Comparison of ENCODE assay signal across 7 cellular contexts in genomic region chr3:42589382-42590109, GRCh38. TPM values are rescaled to one million over a fixed set of nuclear protein-coding genes. Genes with fewer than 3 reads are reported as not detected.
DNase-seq lines count a peak whose midpoint lies in the region; ATAC-seq and TF ChIP-seq lines count a peak whose summit lies in the region.

No MANE protein-coding gene starts in this region.

- H3K36me3 ChIP-seq in GM23338 (ENCODE audit: insufficient read depth) (no peaks in the 10 kb centered on the region; the same call in 1 of the 2 replicates), PC-9 (ENCODE audit: low read depth) (no peaks in the 10 kb centered on the region), skeletal muscle satellite cell (ENCODE audit: insufficient read depth, low read length) (peaks cover 17% of the 10 kb centered on the region)

- POLR2A ChIA-PET in PC-9 (lab: Charles Lee; ENCODE audit: unreplicated experiment) = no interaction called here

- DNase-seq in GM23338 (ENCODE audit: low spot score) (no peak), PC-9 (no peak), epithelial cell of proximal tubule (ENCODE audit: low read depth) (no peak), NCI-H345 (lab: John Stamatoyannopoulos, UW) (no peak), C1 segment of cervical spinal cord (lab: John Stamatoyannopoulos, UW) (no peak)
- no peak for DNase-seq in stimulated activated CD4-positive, alpha-beta T cell treated with anti-CD3 and anti-CD28 coated beads, Interleukin-15, amount 100 ng/mL, for 24 hours

- ATAC-seq in GM23338 = no peak

- 0 out of 2 replicates have a peak, but pooled peaks cover 4% of the 10 kb centered on the region for H3K9me2 ChIP-seq in GM23338 (ENCODE audit: insufficient read depth)
- no peaks in the 10 kb centered on the region for H3K9me2 ChIP-seq in PC-9 (ENCODE audit: insufficient read depth)

- BruUV-seq in PC-9 (replicated peaks; lab: Mats Ljungman, UMichigan) = TSS peak; percentile 69

- H3K4me1 ChIP-seq in GM23338 (ENCODE audit: insufficient read depth) = peaks cover 42% of the 10 kb centered on the region
- peaks cover 21% of the 10 kb centered on the region for H3K4me1 ChIP-seq in PC-9 (replicated peaks; ENCODE audit: insufficient read depth)
- H3K4me1 ChIP-seq in skeletal muscle satellite cell (ENCODE audit: control insufficient read depth, insufficient read depth, low read length) = peaks cover 14% of the 10 kb centered on the region

- H3K27ac Mint-ChIP-seq in GM23338 = peak overlapping the region; percentile 98; the same call in 1 of the 2 replicates

- H3K9me3 ChIP-seq in PC-9 (ENCODE audit: insufficient read depth, low read depth) (no peaks in the 10 kb centered on the region), skeletal muscle satellite cell (replicated peaks; ENCODE audit: low read length) (no peaks in the 10 kb centered on the region)

- H3K4me2 ChIP-seq in GM23338 (peak overlapping the region; percentile 72), PC-9 (peak overlapping the region; percentile 82), skeletal muscle satellite cell (ENCODE audit: low read length) (peak overlapping the region; percentile 90)

- H3K79me2 ChIP-seq in GM23338 (replicated peaks; ENCODE audit: insufficient read depth) (peaks cover 30% of the 10 kb centered on the region), PC-9 (ENCODE audit: low read depth) (peaks cover 21% of the 10 kb centered on the region)

- CTCF ChIA-PET in PC-9 (lab: Charles Lee) = no interaction called here

- TF ChIP-seq CTCF in GM23338 (conservative IDR thresholded peaks at IDR 0.05; ENCODE audit: low read depth in 2 of 2) = no peak
- no peak for TF ChIP-seq CTCF in PC-9 (conservative IDR thresholded peaks at IDR 0.05)
- no peak for TF ChIP-seq CTCF in epithelial cell of proximal tubule (conservative IDR thresholded peaks at IDR 0.05; ENCODE audit: low read depth, low read length)

- H3K4me1 Mint-ChIP-seq in GM23338 = peaks cover 49% of the 10 kb centered on the region

- peak overlapping the region; percentile 95 for H3K4me3 Mint-ChIP-seq in GM23338

- H3K36me3 Mint-ChIP-seq in GM23338 (ENCODE audit: low read depth) = peaks cover 48% of the 10 kb centered on the region

- no peaks in the 10 kb centered on the region; the same call in 2 of the 3 replicates for H3K9me3 Mint-ChIP-seq in GM23338

- H3F3A ChIP-seq in GM23338 (replicated peaks; ENCODE audit: low read depth) (peaks cover 9% of the 10 kb centered on the region), PC-9 (ENCODE audit: insufficient read depth, low read depth) (peaks cover 20% of the 10 kb centered on the region)

- H3K27ac ChIP-seq in GM23338 (ENCODE audit: low read depth) = peak overlapping the region; percentile 86
- peak overlapping the region; percentile 50; the same call in 1 of the 2 replicates for H3K27ac ChIP-seq in PC-9

- H2AFZ ChIP-seq in GM23338 (0 out of 2 replicates have a peak overlapping the region, but pooled peaks have one; percentile 44), PC-9 (peak overlapping the region; percentile 86)

- H3K4me3 ChIP-seq in GM23338 = peak overlapping the region; percentile 82
- H3K4me3 ChIP-seq in PC-9 = peak overlapping the region; percentile 55
- peak overlapping the region; percentile 77 for H3K4me3 ChIP-seq in epithelial cell of proximal tubule (ENCODE audit: low read depth, low read length)
- H3K4me3 ChIP-seq in skeletal muscle satellite cell (ENCODE audit: low read length) = peak overlapping the region; percentile 82

- H3K27me3 ChIP-seq in GM23338 (ENCODE audit: insufficient read depth) (no peaks in the 10 kb centered on the region), PC-9 (ENCODE audit: insufficient read depth, low read depth) (no peaks in the 10 kb centered on the region), skeletal muscle satellite cell (ENCODE audit: control insufficient read depth, insufficient read depth, low read length) (no peaks in the 10 kb centered on the region)

- intact Hi-C loops in PC-9 (cut with micrococcal nuclease; ENCODE audit: unreplicated experiment) = loop anchor here (1.0 to 5.0 kb wide), 2 partner anchors 7 to 218 kb away; partner anchors contain the start of gene ACKR2

- H3K27me3 Mint-ChIP-seq in GM23338 (ENCODE audit: insufficient read depth, low read depth, poor library complexity) = peaks cover 19% of the 10 kb centered on the region

- peak overlapping the region; percentile 74 for H3K9ac ChIP-seq in skeletal muscle satellite cell (ENCODE audit: low read depth, low read length)

- H4K20me1 ChIP-seq in GM23338 (replicated peaks; ENCODE audit: insufficient read depth) = peaks cover 6% of the 10 kb centered on the region; the same call in 1 of the 2 replicates
- no peaks in the 10 kb centered on the region for H4K20me1 ChIP-seq in PC-9 (ENCODE audit: insufficient read depth)

TF ChIP-seq in GM23338, 12 proteins besides CTCF, POLR2A, EP300 and RAD21:
- TF ChIP-seq CREB1 (CRISPR knock-in tag; IDR thresholded peaks at IDR 0.05; ENCODE audit: low read depth) (no peak), EZH2 (IDR thresholded peaks at IDR 0.05; ENCODE audit: low read depth, unreplicated experiment) (no peak), NANOG (IDR thresholded peaks at IDR 0.05; ENCODE audit: borderline replicate concordance) (no peak), EZH2phosphoT487 (IDR thresholded peaks at IDR 0.05; ENCODE audit: unreplicated experiment) (no peak), POLR2AphosphoS5 (IDR thresholded peaks at IDR 0.05; ENCODE audit: low read depth) (no peak), ETS1 (IDR thresholded peaks at IDR 0.05) (no peak), STAT1 (IDR thresholded peaks at IDR 0.05; ENCODE audit: unreplicated experiment) (no peak), ZNF114 (CRISPR knock-in tag; IDR thresholded peaks at IDR 0.05) (no peak), REST (IDR thresholded peaks at IDR 0.05; ENCODE audit: unreplicated experiment) (no peak), JUNB (IDR thresholded peaks at IDR 0.05; ENCODE audit: unreplicated experiment) (no peak)
TF ChIP-seq in GM23338: peak in this region for 0.

RNA-seq across cellular contexts. Expression of gene SS18L2, which starts 1.1 kb away (rescaled TPM):
- 75.2 and 75.3 TPM in 2 replicates for total RNA-seq in GM23338 (2014; rRNA removed; shearing (Covaris generic))
- polyA plus RNA-seq in GM23338 (2016; fragmentation: Nextera tagmentation; extraction: Ambion mirVana) = 228 and 241 TPM in 2 replicates
- total RNA-seq in PC-9 (2021) (28.8 and 34.5 TPM in 2 replicates), epithelial cell of proximal tubule (26.9 and 31.5 TPM in 2 replicates)
- total RNA-seq in skeletal muscle satellite cell (2012; rRNA removed) = 28.4 and 29.1 TPM in 2 replicates

RNA-seq across cellular contexts. Expression of gene SEC22C, which starts 7.8 kb away (rescaled TPM):
- total RNA-seq in GM23338 (2014; rRNA removed; shearing (Covaris generic)) = 48.3 and 52.3 TPM in 2 replicates
- polyA plus RNA-seq in GM23338 (2016; fragmentation: Nextera tagmentation; extraction: Ambion mirVana) = 16.8 and 21.9 TPM in 2 replicates
- total RNA-seq in PC-9 (2021) (38.1 and 42.4 TPM in 2 replicates), epithelial cell of proximal tubule (40.8 and 60.0 TPM in 2 replicates)
- total RNA-seq in skeletal muscle satellite cell (2012; rRNA removed) = 52.2 and 54.5 TPM in 2 replicates

RNA-seq across cellular contexts. Expression of gene NKTR, which starts 10.9 kb away (rescaled TPM):
- total RNA-seq in GM23338 (2014; rRNA removed; shearing (Covaris generic)) = 88.2 and 117 TPM in 2 replicates
- polyA plus RNA-seq in GM23338 (2016; fragmentation: Nextera tagmentation; extraction: Ambion mirVana) = 68.7 and 81.3 TPM in 2 replicates
- 66.0 and 70.5 TPM in 2 replicates for total RNA-seq in PC-9 (2021)
- 18.2 and 24.3 TPM in 2 replicates for total RNA-seq in epithelial cell of proximal tubule
- 41.5 and 50.4 TPM in 2 replicates for total RNA-seq in skeletal muscle satellite cell (2012; rRNA removed)
